Comparison of ENCODE assay signal across 9 cellular contexts in genomic region chr9:21294325-21294724, GRCh38. TPM values are rescaled to one million over a fixed set of nuclear protein-coding genes. Genes with fewer than 3 reads are reported as not detected.
A peak's percentile ranks its signal among the peaks of the same experiment; 100 is the strongest.
DNase-seq lines count a peak whose midpoint lies in the region; ATAC-seq and TF ChIP-seq lines count a peak whose summit lies in the region.
"Had no signal": no experiment of that assay in that cellular context is flagged by ENCODE, and none has a peak within 500 bp of the region (broad histone marks: within the 10 kb centered on the region; RNA-seq: fewer than 3 reads in every experiment).

No MANE protein-coding gene starts in this region.

- no peak for DNase-seq in activated naive CD8-positive, alpha-beta T cell treated with anti-CD3 and anti-CD28 coated beads, Interleukin-2, amount 10 ng/mL, durations not matched to agents 7 days and 5 days
- DNase-seq in retinal pigment epithelial cell (ENCODE audit: low read depth), result peak; percentile 93
- no peak for DNase-seq in NCI-H1092 (lab: John Stamatoyannopoulos, UW)
- DNase-seq in heart right ventricle, result no peak
- DNase-seq in activated T-cell treated with anti-CD3 and anti-CD28 coated beads, Interleukin-2, amount 50 U/mL, for 48 hours, result no peak
- DNase-seq: NCI-H1417; stimulated activated CD4-positive, alpha-beta T cell treated with anti-CD3 and anti-CD28 coated beads, Interleukin-2, amount 100 ng/mL, for 24 hours had no signal

- TF ChIP-seq CTCF in retinal pigment epithelial cell (conservative IDR thresholded peaks at IDR 0.05; ENCODE audit: low read depth, low read length) (no peak), heart right ventricle (IDR thresholded peaks at IDR 0.05) (no peak)

- H3K27ac ChIP-seq in heart right ventricle, result no peak overlapping the region

- H3K9me3 ChIP-seq in heart right ventricle, result peaks cover 0 to 3% (median 0%) of the 10 kb centered on the region in 11 donors

- peaks cover 1% of the 10 kb centered on the region for H3K9me3 Mint-ChIP-seq in activated naive CD8-positive, alpha-beta T cell treated with anti-CD3 and anti-CD28 coated beads, Interleukin-2, amount 10 ng/mL, durations not matched to agents 7 days and 5 days

- H3K27me3 Mint-ChIP-seq in activated naive CD8-positive, alpha-beta T cell treated with anti-CD3 and anti-CD28 coated beads, Interleukin-2, amount 10 ng/mL, durations not matched to agents 7 days and 5 days, result peaks cover 27% of the 10 kb centered on the region

- H3K4me3 Mint-ChIP-seq in activated naive CD8-positive, alpha-beta T cell treated with anti-CD3 and anti-CD28 coated beads, Interleukin-2, amount 10 ng/mL, durations not matched to agents 7 days and 5 days, result no peak overlapping the region

- peaks cover 0 to 17% (median 0%) of the 10 kb centered on the region in 7 donors for H3K27me3 ChIP-seq in heart right ventricle

- POLR2A ChIA-PET in activated naive CD8-positive, alpha-beta T cell treated with anti-CD3 and anti-CD28 coated beads, Interleukin-2, amount 10 ng/mL, durations not matched to agents 7 days and 5 days (lab: Charles Lee), result no interaction called here

- peaks cover 0 to 11% (median 0%) of the 10 kb centered on the region in 9 donors for H3K4me1 ChIP-seq in heart right ventricle

- intact Hi-C loops in heart right ventricle (cut with DNase I), result no loop called here

- no peaks in the 10 kb centered on the region for H3K36me3 Mint-ChIP-seq in activated naive CD8-positive, alpha-beta T cell treated with anti-CD3 and anti-CD28 coated beads, Interleukin-2, amount 10 ng/mL, durations not matched to agents 7 days and 5 days

- peaks cover 5% of the 10 kb centered on the region for H3K4me1 Mint-ChIP-seq in activated naive CD8-positive, alpha-beta T cell treated with anti-CD3 and anti-CD28 coated beads, Interleukin-2, amount 10 ng/mL, durations not matched to agents 7 days and 5 days

- no peaks in the 10 kb centered on the region for H3K36me3 ChIP-seq in heart right ventricle

- peak; percentile 37 for ATAC-seq in GM19468 (IDR thresholded peaks at IDR 0.05; ENCODE audit: extremely low read depth, unreplicated experiment)
- peak; percentile 44 for ATAC-seq in HG03175 (IDR thresholded peaks at IDR 0.05; ENCODE audit: unreplicated experiment)
- peak; percentile 33 for ATAC-seq in activated naive CD8-positive, alpha-beta T cell treated with anti-CD3 and anti-CD28 coated beads, Interleukin-2, amount 10 ng/mL, durations not matched to agents 7 days and 5 days (ENCODE audit: low read depth)
- ATAC-seq in heart right ventricle, result no peak

- no peak overlapping the region for H3K27ac Mint-ChIP-seq in activated naive CD8-positive, alpha-beta T cell treated with anti-CD3 and anti-CD28 coated beads, Interleukin-2, amount 10 ng/mL, durations not matched to agents 7 days and 5 days

- H3K4me3 ChIP-seq in retinal pigment epithelial cell (ENCODE audit: low read length) (no peak overlapping the region), heart right ventricle (no peak overlapping the region)

- 74 to 92% methylated on average over 1 of the region's 1 CpG for WGBS in heart right ventricle, 2 donors

RNA-seq across cellular contexts. Expression of gene IFNA5, which starts 10.8 kb away (rescaled TPM):
- under 1 TPM in 1 of 2 experiments, not detected in 1; 0.31 TPM for total RNA-seq in activated naive CD8-positive, alpha-beta T cell treated with anti-CD3 and anti-CD28 coated beads, Interleukin-2, amount 10 ng/mL, durations not matched to agents 7 days and 5 days
- total RNA-seq in heart right ventricle, result not detected
- polyA plus RNA-seq in heart right ventricle, result not detected

RNA-seq across cellular contexts. Expression of gene KLHL9, which starts 40.9 kb away (rescaled TPM):
- 10 to 100 TPM; 27.9 to 29.4 TPM for total RNA-seq in activated naive CD8-positive, alpha-beta T cell treated with anti-CD3 and anti-CD28 coated beads, Interleukin-2, amount 10 ng/mL, durations not matched to agents 7 days and 5 days
- total RNA-seq in heart right ventricle, result 10 to 100 TPM; 10.8 to 14.3 (median 11.9) TPM
- polyA plus RNA-seq in heart right ventricle, result 1 to 10 TPM; 6.0 to 6.4 TPM

RNA-seq across cellular contexts. Expression of gene IFNA14, which starts 54.5 kb away (rescaled TPM):
- total RNA-seq in activated naive CD8-positive, alpha-beta T cell treated with anti-CD3 and anti-CD28 coated beads, Interleukin-2, amount 10 ng/mL, durations not matched to agents 7 days and 5 days, result not detected
- not detected for total RNA-seq in heart right ventricle
- not detected for polyA plus RNA-seq in heart right ventricle

RNA-seq across cellular contexts. Expression of gene IFNA6, which starts 56.4 kb away (rescaled TPM):
- total RNA-seq in activated naive CD8-positive, alpha-beta T cell treated with anti-CD3 and anti-CD28 coated beads, Interleukin-2, amount 10 ng/mL, durations not matched to agents 7 days and 5 days, result not detected
- total RNA-seq in heart right ventricle, result not detected
- polyA plus RNA-seq in heart right ventricle, result not detected

Comparison
In these comparisons a context has a peak if more than half of its experiments do, and no peak if none do; other contexts are left out.
1. ATAC-seq: peak in GM19468 (single experiment), HG03175 (single experiment) and activated naive CD8-positive, alpha-beta T cell treated with anti-CD3 and anti-CD28 coated beads, Interleukin-2, amount 10 ng/mL, durations not matched to agents 7 days and 5 days (single experiment); none in heart right ventricle (0 of 8).